ENCODE assay signal across 22 cellular contexts in genomic region chr22:42909363-42910058, GRCh38. TPM values are rescaled to one million over a fixed set of nuclear protein-coding genes. Genes with fewer than 3 reads are reported as not detected.
DNase-seq lines count a peak whose midpoint lies in the region; ATAC-seq and TF ChIP-seq lines count a peak whose summit lies in the region.
"Had no signal": no experiment of that assay in that cellular context is flagged by ENCODE, and none has a peak within 500 bp of the region (broad histone marks: within the 10 kb centered on the region; RNA-seq: fewer than 3 reads in every experiment).

No MANE protein-coding gene starts in this region.

- H3K36me3 Mint-ChIP-seq in glutamatergic neuron (ENCODE audit: unreplicated experiment): peaks cover 5% of the 10 kb centered on the region

- H3K9me3 ChIP-seq in gastrocnemius medialis: no peaks in the 10 kb centered on the region
- H3K9me3 ChIP-seq: prostate gland, upper lobe of left lung had no signal

- intact Hi-C loops in gastrocnemius medialis (cut with DNase I; ENCODE audit: low total_unique reads): loop anchor here (1.0 to 5.0 kb wide), 3 partner anchors 58 to 262 kb away; partner anchors contain the start of gene CYB5R3

- in situ Hi-C loops in gastrocnemius medialis (cut with MboI; ENCODE audit: low sequenced_read_pairs in 4 of 4): loop anchor here in 1 of 4 donors (10.0 kb wide), 1 partner anchor 65 kb away; no protein-coding TSS in a partner anchor

- H3K4me1 Mint-ChIP-seq in glutamatergic neuron (ENCODE audit: low read depth, unreplicated experiment): peaks cover 50% of the 10 kb centered on the region

- no peak for ATAC-seq in gastrocnemius medialis
- no peak for ATAC-seq in HG03520 (IDR thresholded peaks at IDR 0.05; ENCODE audit: unreplicated experiment)
- ATAC-seq: left colon had no signal

- no peaks in the 10 kb centered on the region for H3K27me3 ChIP-seq in gastrocnemius medialis
- no peaks in the 10 kb centered on the region for H3K27me3 ChIP-seq in H7 (ENCODE audit: control insufficient read depth, insufficient read depth, low read length)
- H3K27me3 ChIP-seq: neural progenitor cell, upper lobe of left lung had no signal

- peaks cover 8% of the 10 kb centered on the region for H3K9me3 Mint-ChIP-seq in glutamatergic neuron (ENCODE audit: unreplicated experiment)
- H3K9me3 Mint-ChIP-seq: neural progenitor cell; stimulated activated naive CD8-positive, alpha-beta T cell treated with anti-CD3 and anti-CD28 coated beads, Interleukin-15, Interleukin-2, amounts not matched to agents 100 ng/mL and 50 ng/mL, for 24 hours had no signal

- no peaks in the 10 kb centered on the region for H3K36me3 ChIP-seq in gastrocnemius medialis
- peaks cover 2% of the 10 kb centered on the region for H3K36me3 ChIP-seq in H7 (replicated peaks; ENCODE audit: control insufficient read depth, insufficient read depth, low read length)
- H3K36me3 ChIP-seq: neural progenitor cell, prostate gland had no signal

- H3K27ac ChIP-seq in gastrocnemius medialis: peak overlapping the region; percentile 65 to 87 (median 78)
- H3K27ac ChIP-seq: neural progenitor cell, SK-N-MC had no signal

- H3K4me3 ChIP-seq in gastrocnemius medialis: no peak overlapping the region
- H3K4me3 ChIP-seq in H7 (ENCODE audit: insufficient read depth, low read depth, low read length): no peak overlapping the region
- H3K4me3 ChIP-seq: neural progenitor cell, prostate gland, SK-N-MC, upper lobe of left lung had no signal

- peaks cover 82 to 83% of the 10 kb centered on the region in 2 donors for H3K4me1 ChIP-seq in gastrocnemius medialis

- TF ChIP-seq POLR2A in gastrocnemius medialis (IDR thresholded peaks at IDR 0.05): no peak

- H3K27ac Mint-ChIP-seq in glutamatergic neuron (ENCODE audit: unreplicated experiment): no peak overlapping the region
- H3K27ac Mint-ChIP-seq: B cell; neural progenitor cell; stimulated activated naive CD8-positive, alpha-beta T cell treated with anti-CD3 and anti-CD28 coated beads, Interleukin-15, Interleukin-2, amounts not matched to agents 100 ng/mL and 50 ng/mL, for 24 hours had no signal

- no peak for TF ChIP-seq CTCF in glutamatergic neuron (IDR thresholded peaks at IDR 0.05; ENCODE audit: partially characterized antibody, unreplicated experiment)
- no peak for TF ChIP-seq CTCF in gastrocnemius medialis (IDR thresholded peaks at IDR 0.05 in 4 of 5, conservative IDR thresholded peaks at IDR 0.05 in 1 of 5)

- peaks cover 4% of the 10 kb centered on the region for H3K27me3 Mint-ChIP-seq in glutamatergic neuron (ENCODE audit: unreplicated experiment)
- H3K27me3 Mint-ChIP-seq: B cell; stimulated activated naive CD8-positive, alpha-beta T cell treated with anti-CD3 and anti-CD28 coated beads, Interleukin-15, Interleukin-2, amounts not matched to agents 100 ng/mL and 50 ng/mL, for 24 hours had no signal

- peak overlapping the region; percentile 49 for H3K4me3 Mint-ChIP-seq in glutamatergic neuron (ENCODE audit: unreplicated experiment)
- H3K4me3 Mint-ChIP-seq: B cell; neural progenitor cell; stimulated activated naive CD8-positive, alpha-beta T cell treated with anti-CD3 and anti-CD28 coated beads, Interleukin-15, Interleukin-2, amounts not matched to agents 100 ng/mL and 50 ng/mL, for 24 hours had no signal

- peak; percentile 20 to 90 (median 54) for DNase-seq in NCI-H1417 (lab: John Stamatoyannopoulos, UW)
- DNase-seq in NCI-H1417 treated with DMSO at 0.1 percent for 48 hours (lab: John Stamatoyannopoulos, UW): no peak
- DNase-seq in NCI-H69 (lab: John Stamatoyannopoulos, UW): peak; percentile 61
- no peak for DNase-seq in glutamatergic neuron
- DNase-seq in gastrocnemius medialis: no peak
- no peak for DNase-seq in H7
- DNase-seq in NCI-H146 (lab: John Stamatoyannopoulos, UW): no peak
- DNase-seq: 8988T; activated CD4-positive, alpha-beta T cell treated with anti-CD3 and anti-CD28 coated beads, Interleukin-2, amount 50 U/mL, for 4 hours; activated gamma-delta T cell treated with Interleukin-2 at 50 U/mL for 16 hours; Calu3; foreskin melanocyte; Karpas-422; left colon; stimulated activated CD4-positive, alpha-beta T cell treated with anti-CD3 and anti-CD28 coated beads, Interleukin-4, amount 100 ng/mL, for 24 hours had no signal

RNA-seq across cellular contexts. Expression of gene ARFGAP3, which starts 52.4 kb away (rescaled TPM):
- total RNA-seq in glutamatergic neuron (ENCODE audit: unreplicated experiment) (18.4 TPM), gastrocnemius medialis (10 to 100 TPM; 28.2 to 43.8 (median 36.0) TPM)
- 19.7 and 28.9 TPM in 2 replicates for total RNA-seq in H7 (2014; rRNA removed; shearing (Covaris generic))

Comparison
In these comparisons a context has a peak if more than half of its experiments do, and no peak if none do; other contexts are left out.
1. DNase-seq: peak in NCI-H1417 (3 of 3) and NCI-H69 (single experiment); none in NCI-H1417 treated with DMSO at 0.1 percent for 48 hours (single experiment), glutamatergic neuron (single experiment), gastrocnemius medialis (0 of 2), H7 (single experiment) and NCI-H146 (single experiment).